Comparison of ENCODE assay signal across 29 cellular contexts in the genomic region with DNA sequence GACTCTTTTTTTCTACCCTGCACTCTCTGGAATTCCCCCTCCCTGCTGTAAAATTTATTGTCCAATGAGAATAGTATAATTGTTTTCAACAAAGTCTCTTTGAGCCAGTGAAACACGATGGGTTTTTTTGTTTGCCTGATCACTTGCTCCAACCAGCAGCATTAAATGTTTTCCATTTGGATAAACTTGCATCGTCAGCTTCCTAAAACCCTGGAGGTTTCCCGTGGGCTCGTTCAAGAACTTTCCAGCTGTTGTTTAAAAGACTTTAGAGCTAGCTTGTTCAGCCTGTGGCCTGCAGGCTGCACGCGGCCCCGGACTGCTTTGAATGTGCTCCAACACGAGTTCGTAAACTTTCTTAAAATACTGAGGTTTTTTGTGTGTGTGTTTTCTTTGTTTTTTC. TPM values are rescaled to one million over a fixed set of nuclear protein-coding genes. Genes with fewer than 3 reads are reported as not detected.
DNase-seq lines count a peak whose midpoint lies in the region; FAIRE-seq lines count a peak whose summit lies in the region.
"Had no signal": no experiment of that assay in that cellular context is flagged by ENCODE, and none has a peak within 500 bp of the region (broad histone marks: within the 10 kb centered on the region; RNA-seq: fewer than 3 reads in every experiment).

No MANE protein-coding gene starts in this region.

- peak; percentile 69 for DNase-seq in midbrain (lab: John Stamatoyannopoulos, UW)
- peak; percentile 85 for DNase-seq in superior temporal gyrus (ENCODE audit: extremely low spot score)
- DNase-seq in NCI-H1436 (lab: John Stamatoyannopoulos, UW): no peak
- DNase-seq in germinal center (ENCODE audit: low spot score): no peak
- DNase-seq in ureter (ENCODE audit: low spot score): no peak
- DNase-seq: ACHN; activated CD4-positive, alpha-beta T cell treated with anti-CD3 and anti-CD28 coated beads for 48 hours; activated naive CD4-positive, alpha-beta T cell treated with anti-CD3 and anti-CD28 coated beads, Interleukin-2, amount 50 U/mL, for 16 hours; brain microvascular endothelial cell; CD8-positive, alpha-beta memory T cell; effector memory CD4-positive, alpha-beta T cell; EL; foreskin keratinocyte; H7; left cardiac atrium; NCI-H1048; NCI-H187 treated with DMSO at 0.1 percent for 48 hours; NCI-H510A treated with DMSO at 0.1 percent for 48 hours; T1000 had no signal

- peak overlapping the region; percentile 85 for H3K27ac ChIP-seq in angular gyrus (ENCODE audit: low read depth, low read length)
- H3K27ac ChIP-seq: brain microvascular endothelial cell, foreskin keratinocyte, SJSA1, VCaP had no signal

- peak; percentile 92 for FAIRE-seq in endometrium (lab: Jason Lieb, UNC)
- FAIRE-seq: colon, HTR-8/SVneo, K562 had no signal

RNA-seq across cellular contexts. Expression of a gene that starts 14.9 kb away (rescaled TPM):
- total RNA-seq in ureter: 9.0 TPM

RNA-seq across cellular contexts. Expression of a gene that starts 47.0 kb away (rescaled TPM):
- 10.0 TPM for total RNA-seq in ureter
- total RNA-seq: activated T-helper 17 cell treated with anti-CD3 and anti-CD28 coated beads, Interleukin-2, amount 50 U/mL, for 72 hours; CD8-positive, alpha-beta memory T cell; foreskin keratinocyte; K562; pulmonary artery endothelial cell; RPMI7951; SJSA1 had no signal

RNA-seq across cellular contexts. Expression of a gene that starts 52.9 kb away (rescaled TPM):
- 27.0 TPM for total RNA-seq in ureter

Comparison
In these comparisons a context has a peak if more than half of its experiments do, and no peak if none do; other contexts are left out.
1. DNase-seq: peak in midbrain (single experiment) and superior temporal gyrus (single experiment); none in NCI-H1436 (single experiment), germinal center (single experiment) and ureter (single experiment).